Comparison of ENCODE assay signal across 10 cellular contexts in genomic region chr14:98379829-98380228, GRCh38.
"Had no signal": no experiment of that assay in that cellular context is flagged by ENCODE, and none has a peak within 500 bp of the region (broad histone marks: within the 10 kb centered on the region; RNA-seq: fewer than 3 reads in every experiment).

No MANE protein-coding gene starts in this region.

- H2AFZ ChIP-seq: GM23248 had no signal

- DNase-seq: GM23248, GOT3, HFFc6, Kasumi-1, KG1 had no signal

- FAIRE-seq: H54 had no signal

- H3K36me3 ChIP-seq: HAP-1 had no signal

- H3K27ac ChIP-seq: GM23248, HL-60 had no signal

- H3K4me3 ChIP-seq: GM23248, HAP-1 had no signal

- ATAC-seq: HCT116 had no signal

- H3K27me3 Mint-ChIP-seq: IgD-negative memory B cell had no signal

- H3K9ac ChIP-seq: GM23248 had no signal

- H3K9me3 ChIP-seq: HAP-1 had no signal

- H3K4me1 Mint-ChIP-seq: IgD-negative memory B cell had no signal

- H3K27ac Mint-ChIP-seq: HFFc6, IgD-negative memory B cell had no signal

- H3K4me3 Mint-ChIP-seq: HFFc6, IgD-negative memory B cell had no signal

- H3K4me1 ChIP-seq: HAP-1 had no signal
